In the genomic region with DNA sequence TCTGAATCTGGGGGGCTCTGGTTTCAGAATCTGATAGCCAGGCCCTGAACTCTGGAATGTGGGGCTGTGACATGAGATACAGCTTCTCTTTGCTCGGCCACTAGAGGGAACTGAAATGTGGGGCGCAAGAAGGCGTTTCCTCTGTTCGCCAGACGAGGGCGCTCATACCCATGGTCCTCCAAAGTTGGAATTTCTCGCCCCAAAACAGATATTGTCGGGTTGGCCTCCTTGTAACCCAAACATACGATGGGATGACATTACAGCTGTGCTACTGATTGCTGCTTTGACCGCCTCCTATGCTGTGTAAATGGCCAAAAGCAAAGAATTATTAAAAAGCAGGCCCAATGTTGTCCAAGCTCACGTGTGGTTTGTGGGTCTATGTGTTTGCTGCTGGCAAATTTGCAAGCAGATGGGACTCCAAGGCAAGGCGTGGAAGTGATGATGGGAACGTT, we compare ENCODE assay signal across 8 cellular contexts. TPM values are rescaled to one million over a fixed set of nuclear protein-coding genes. Genes with fewer than 3 reads are reported as not detected.
DNase-seq lines count a peak whose midpoint lies in the region; ATAC-seq and FAIRE-seq lines count a peak whose summit lies in the region.

No MANE protein-coding gene starts in this region.

- peak; percentile 70 for DNase-seq in EH (ENCODE audit: low read depth)
- DNase-seq in HuH-7 (ENCODE audit: low spot score) = peak; percentile 73
- DNase-seq in SHP77 (lab: John Stamatoyannopoulos, UW) = peak; percentile 48 to 51
- DNase-seq in activated effector memory CD4-positive, alpha-beta T cell treated with Interleukin-2 at 50 U/mL for 16 hours = peak; percentile 62
- DNase-seq in germinal center (ENCODE audit: low spot score) = peak; percentile 83
- DNase-seq in posterior vena cava (ENCODE audit: low spot score) = peak; percentile 90
- peak; percentile 84 for DNase-seq in urothelium cell line (ENCODE audit: low spot score)

- no peak for FAIRE-seq in urothelium cell line (lab: Jason Lieb, UNC)

- intact Hi-C loops in posterior vena cava (cut with DNase I) = loop anchor here (10.0 kb wide), 2 partner anchors 432 to 502 kb away; partner anchors contain the start of gene CCDC182 (in 1 of the 2)

- ATAC-seq in GM21367 (IDR thresholded peaks at IDR 0.05; ENCODE audit: unreplicated experiment) = no peak

RNA-seq across cellular contexts. Expression of gene MSI2, which starts 13.1 kb away (rescaled TPM):
- total RNA-seq in posterior vena cava = 10 to 100 TPM; 23.2 to 30.9 TPM
